Comparison of ENCODE assay signal across 1 cellular context in the genomic region with DNA sequence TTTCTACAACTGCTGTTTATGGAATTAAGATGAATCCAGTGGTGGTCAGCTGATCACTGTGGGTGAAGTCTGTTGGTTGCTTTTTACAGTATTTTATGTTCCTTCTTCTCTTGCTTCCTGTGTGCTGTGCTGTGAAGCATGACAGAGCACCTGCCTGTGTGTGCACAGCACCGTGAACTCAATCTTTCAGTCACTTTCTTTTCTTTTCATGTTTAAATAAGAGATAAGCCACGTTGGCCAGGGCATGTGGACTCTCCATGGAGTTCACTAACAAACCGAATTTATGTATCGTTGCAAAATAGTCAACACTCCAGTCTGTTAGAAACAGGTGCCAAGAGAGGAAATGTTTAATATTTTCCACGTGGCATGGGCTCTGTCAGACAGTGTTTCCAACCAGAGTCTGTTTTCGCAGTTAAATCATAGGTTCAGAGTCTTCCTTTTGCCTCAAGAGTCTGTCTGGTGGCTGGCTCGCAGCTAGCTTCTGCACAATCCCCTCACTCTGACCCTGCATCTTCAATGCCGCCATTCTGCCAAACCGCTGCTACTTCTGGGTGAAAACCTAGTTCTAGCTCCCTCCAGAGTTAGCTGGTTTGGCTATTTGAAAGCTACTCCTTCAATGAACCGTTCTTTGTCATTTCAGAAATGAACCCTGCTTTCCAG.
TF ChIP-seq lines count a peak whose summit lies in the region.

No MANE protein-coding gene starts in this region.

TF ChIP-seq in HepG2, 621 proteins besides CTCF, POLR2A, EP300 and RAD21 (continued from another document and continues in another):
- TF ChIP-seq, protein P1, sequence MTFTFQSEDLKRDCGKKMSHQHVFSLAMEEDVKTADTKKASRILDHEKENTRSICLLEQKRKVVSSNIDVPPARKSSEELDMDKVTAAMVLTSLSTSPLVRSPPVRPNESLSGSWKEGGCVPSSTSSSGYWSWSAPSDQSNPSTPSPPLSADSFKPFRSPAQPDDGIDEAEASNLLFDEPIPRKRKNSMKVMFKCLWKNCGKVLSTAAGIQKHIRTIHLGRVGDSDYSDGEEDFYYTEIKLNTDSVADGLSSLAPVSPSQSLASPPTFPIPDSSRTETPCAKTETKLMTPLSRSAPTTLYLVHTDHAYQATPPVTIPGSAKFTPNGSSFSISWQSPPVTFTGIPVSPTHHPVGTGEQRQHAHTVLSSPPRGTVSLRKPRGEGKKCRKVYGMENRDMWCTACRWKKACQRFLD (CRISPR knock-in tag; IDR thresholded peaks at IDR 0.05; ENCODE audit: borderline replicate concordance): no peak
- TF ChIP-seq, protein P2, sequence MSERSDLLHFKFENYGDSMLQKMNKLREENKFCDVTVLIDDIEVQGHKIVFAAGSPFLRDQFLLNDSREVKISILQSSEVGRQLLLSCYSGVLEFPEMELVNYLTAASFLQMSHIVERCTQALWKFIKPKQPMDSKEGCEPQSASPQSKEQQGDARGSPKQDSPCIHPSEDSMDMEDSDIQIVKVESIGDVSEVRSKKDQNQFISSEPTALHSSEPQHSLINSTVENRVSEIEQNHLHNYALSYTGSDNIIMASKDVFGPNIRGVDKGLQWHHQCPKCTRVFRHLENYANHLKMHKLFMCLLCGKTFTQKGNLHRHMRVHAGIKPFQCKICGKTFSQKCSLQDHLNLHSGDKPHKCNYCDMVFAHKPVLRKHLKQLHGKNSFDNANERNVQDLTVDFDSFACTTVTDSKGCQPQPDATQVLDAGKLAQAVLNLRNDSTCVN (CRISPR knock-in tag; IDR thresholded peaks at IDR 0.05; ENCODE audit: borderline replicate concordance): no peak
- TF ChIP-seq ZNF354B (CRISPR knock-in tag; IDR thresholded peaks at IDR 0.05) (no peak), ZNF282 (IDR thresholded peaks at IDR 0.05; ENCODE audit: partially characterized antibody) (no peak), LCORL (IDR thresholded peaks at IDR 0.05) (no peak), LCORL (CRISPR knock-in tag; IDR thresholded peaks at IDR 0.05) (peak; percentile 31; the same call in 1 of the 2 replicates), HNRNPLL (IDR thresholded peaks at IDR 0.05; ENCODE audit: low read depth, low read length, poor library complexity, severe bottlenecking) (no peak), ZNF138 (CRISPR knock-in tag; IDR thresholded peaks at IDR 0.05; ENCODE audit: low read depth) (no peak), GFI1 (CRISPR knock-in tag; IDR thresholded peaks at IDR 0.05; ENCODE audit: borderline replicate concordance) (no peak), FOSL1 (CRISPR knock-in tag; IDR thresholded peaks at IDR 0.05; ENCODE audit: borderline replicate concordance) (no peak), ZBTB7B (CRISPR knock-in tag; IDR thresholded peaks at IDR 0.05) (no peak; the same call in 1 of the 2 replicates), ZNF10 (CRISPR knock-in tag; IDR thresholded peaks at IDR 0.05; ENCODE audit: borderline replicate concordance, low read depth) (no peak), ZNF570 (CRISPR knock-in tag; IDR thresholded peaks at IDR 0.05; ENCODE audit: borderline replicate concordance) (no peak), ZNF780A (CRISPR knock-in tag; IDR thresholded peaks at IDR 0.05) (no peak), RBFOX2 (IDR thresholded peaks at IDR 0.05; ENCODE audit: low read depth, low read length) (no peak), ZC3H13 (CRISPR knock-in tag; IDR thresholded peaks at IDR 0.05) (no peak), SP2 (CRISPR knock-in tag; IDR thresholded peaks at IDR 0.05) (no peak), ZNF33A (CRISPR knock-in tag; IDR thresholded peaks at IDR 0.05; ENCODE audit: borderline replicate concordance) (no peak), CENPX (CRISPR knock-in tag; IDR thresholded peaks at IDR 0.05) (no peak), SP140L (CRISPR knock-in tag; IDR thresholded peaks at IDR 0.05; ENCODE audit: borderline replicate concordance) (no peak), ZNF160 (CRISPR knock-in tag; IDR thresholded peaks at IDR 0.05) (0 out of 2 replicates have a peak, but pooled peaks have one; percentile 42), ZNF230 (CRISPR knock-in tag; IDR thresholded peaks at IDR 0.05) (no peak), RBM22 (optimal IDR thresholded peaks at IDR 0.05; ENCODE audit: low read length) (no peak), SOX6 (IDR thresholded peaks at IDR 0.05) (no peak), SOX6 (CRISPR knock-in tag; IDR thresholded peaks at IDR 0.05) (peak; percentile 90), ZSCAN22 (CRISPR knock-in tag; IDR thresholded peaks at IDR 0.05) (no peak)
- TF ChIP-seq, protein P3, sequence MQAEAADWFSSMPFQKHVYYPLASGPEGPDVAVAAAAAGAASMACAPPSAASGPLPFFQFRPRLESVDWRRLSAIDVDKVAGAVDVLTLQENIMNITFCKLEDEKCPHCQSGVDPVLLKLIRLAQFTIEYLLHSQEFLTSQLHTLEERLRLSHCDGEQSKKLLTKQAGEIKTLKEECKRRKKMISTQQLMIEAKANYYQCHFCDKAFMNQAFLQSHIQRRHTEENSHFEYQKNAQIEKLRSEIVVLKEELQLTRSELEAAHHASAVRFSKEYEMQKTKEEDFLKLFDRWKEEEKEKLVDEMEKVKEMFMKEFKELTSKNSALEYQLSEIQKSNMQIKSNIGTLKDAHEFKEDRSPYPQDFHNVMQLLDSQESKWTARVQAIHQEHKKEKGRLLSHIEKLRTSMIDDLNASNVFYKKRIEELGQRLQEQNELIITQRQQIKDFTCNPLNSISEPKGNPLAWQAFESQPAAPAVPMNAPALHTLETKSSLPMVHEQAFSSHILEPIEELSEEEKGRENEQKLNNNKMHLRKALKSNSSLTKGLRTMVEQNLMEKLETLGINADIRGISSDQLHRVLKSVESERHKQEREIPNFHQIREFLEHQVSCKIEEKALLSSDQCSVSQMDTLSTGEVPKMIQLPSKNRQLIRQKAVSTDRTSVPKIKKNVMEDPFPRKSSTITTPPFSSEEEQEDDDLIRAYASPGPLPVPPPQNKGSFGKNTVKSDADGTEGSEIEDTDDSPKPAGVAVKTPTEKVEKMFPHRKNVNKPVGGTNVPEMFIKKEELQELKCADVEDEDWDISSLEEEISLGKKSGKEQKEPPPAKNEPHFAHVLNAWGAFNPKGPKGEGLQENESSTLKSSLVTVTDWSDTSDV (CRISPR knock-in tag; IDR thresholded peaks at IDR 0.05): no peak
- TF ChIP-seq, protein P4, sequence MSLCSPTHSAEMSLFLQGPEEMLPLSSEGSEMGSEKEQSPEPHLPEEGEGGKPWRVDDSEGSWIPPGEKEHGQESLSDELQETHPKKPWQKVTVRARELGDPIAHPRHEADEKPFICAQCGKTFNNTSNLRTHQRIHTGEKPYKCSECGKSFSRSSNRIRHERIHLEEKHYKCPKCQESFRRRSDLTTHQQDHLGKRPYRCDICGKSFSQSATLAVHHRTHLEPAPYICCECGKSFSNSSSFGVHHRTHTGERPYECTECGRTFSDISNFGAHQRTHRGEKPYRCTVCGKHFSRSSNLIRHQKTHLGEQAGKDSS (CRISPR knock-in tag; IDR thresholded peaks at IDR 0.05; ENCODE audit: borderline replicate concordance, low read depth): no peak
- TF ChIP-seq, protein P5, sequence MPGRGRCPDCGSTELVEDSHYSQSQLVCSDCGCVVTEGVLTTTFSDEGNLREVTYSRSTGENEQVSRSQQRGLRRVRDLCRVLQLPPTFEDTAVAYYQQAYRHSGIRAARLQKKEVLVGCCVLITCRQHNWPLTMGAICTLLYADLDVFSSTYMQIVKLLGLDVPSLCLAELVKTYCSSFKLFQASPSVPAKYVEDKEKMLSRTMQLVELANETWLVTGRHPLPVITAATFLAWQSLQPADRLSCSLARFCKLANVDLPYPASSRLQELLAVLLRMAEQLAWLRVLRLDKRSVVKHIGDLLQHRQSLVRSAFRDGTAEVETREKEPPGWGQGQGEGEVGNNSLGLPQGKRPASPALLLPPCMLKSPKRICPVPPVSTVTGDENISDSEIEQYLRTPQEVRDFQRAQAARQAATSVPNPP (CRISPR knock-in tag; IDR thresholded peaks at IDR 0.05): peak; percentile 81; the same call in 1 of the 2 replicates
- TF ChIP-seq, protein P6, sequence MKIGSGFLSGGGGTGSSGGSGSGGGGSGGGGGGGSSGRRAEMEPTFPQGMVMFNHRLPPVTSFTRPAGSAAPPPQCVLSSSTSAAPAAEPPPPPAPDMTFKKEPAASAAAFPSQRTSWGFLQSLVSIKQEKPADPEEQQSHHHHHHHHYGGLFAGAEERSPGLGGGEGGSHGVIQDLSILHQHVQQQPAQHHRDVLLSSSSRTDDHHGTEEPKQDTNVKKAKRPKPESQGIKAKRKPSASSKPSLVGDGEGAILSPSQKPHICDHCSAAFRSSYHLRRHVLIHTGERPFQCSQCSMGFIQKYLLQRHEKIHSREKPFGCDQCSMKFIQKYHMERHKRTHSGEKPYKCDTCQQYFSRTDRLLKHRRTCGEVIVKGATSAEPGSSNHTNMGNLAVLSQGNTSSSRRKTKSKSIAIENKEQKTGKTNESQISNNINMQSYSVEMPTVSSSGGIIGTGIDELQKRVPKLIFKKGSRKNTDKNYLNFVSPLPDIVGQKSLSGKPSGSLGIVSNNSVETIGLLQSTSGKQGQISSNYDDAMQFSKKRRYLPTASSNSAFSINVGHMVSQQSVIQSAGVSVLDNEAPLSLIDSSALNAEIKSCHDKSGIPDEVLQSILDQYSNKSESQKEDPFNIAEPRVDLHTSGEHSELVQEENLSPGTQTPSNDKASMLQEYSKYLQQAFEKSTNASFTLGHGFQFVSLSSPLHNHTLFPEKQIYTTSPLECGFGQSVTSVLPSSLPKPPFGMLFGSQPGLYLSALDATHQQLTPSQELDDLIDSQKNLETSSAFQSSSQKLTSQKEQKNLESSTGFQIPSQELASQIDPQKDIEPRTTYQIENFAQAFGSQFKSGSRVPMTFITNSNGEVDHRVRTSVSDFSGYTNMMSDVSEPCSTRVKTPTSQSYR (CRISPR knock-in tag; IDR thresholded peaks at IDR 0.05; ENCODE audit: borderline replicate concordance): no peak; the same call in 1 of the 2 replicates
- TF ChIP-seq, protein P7, sequence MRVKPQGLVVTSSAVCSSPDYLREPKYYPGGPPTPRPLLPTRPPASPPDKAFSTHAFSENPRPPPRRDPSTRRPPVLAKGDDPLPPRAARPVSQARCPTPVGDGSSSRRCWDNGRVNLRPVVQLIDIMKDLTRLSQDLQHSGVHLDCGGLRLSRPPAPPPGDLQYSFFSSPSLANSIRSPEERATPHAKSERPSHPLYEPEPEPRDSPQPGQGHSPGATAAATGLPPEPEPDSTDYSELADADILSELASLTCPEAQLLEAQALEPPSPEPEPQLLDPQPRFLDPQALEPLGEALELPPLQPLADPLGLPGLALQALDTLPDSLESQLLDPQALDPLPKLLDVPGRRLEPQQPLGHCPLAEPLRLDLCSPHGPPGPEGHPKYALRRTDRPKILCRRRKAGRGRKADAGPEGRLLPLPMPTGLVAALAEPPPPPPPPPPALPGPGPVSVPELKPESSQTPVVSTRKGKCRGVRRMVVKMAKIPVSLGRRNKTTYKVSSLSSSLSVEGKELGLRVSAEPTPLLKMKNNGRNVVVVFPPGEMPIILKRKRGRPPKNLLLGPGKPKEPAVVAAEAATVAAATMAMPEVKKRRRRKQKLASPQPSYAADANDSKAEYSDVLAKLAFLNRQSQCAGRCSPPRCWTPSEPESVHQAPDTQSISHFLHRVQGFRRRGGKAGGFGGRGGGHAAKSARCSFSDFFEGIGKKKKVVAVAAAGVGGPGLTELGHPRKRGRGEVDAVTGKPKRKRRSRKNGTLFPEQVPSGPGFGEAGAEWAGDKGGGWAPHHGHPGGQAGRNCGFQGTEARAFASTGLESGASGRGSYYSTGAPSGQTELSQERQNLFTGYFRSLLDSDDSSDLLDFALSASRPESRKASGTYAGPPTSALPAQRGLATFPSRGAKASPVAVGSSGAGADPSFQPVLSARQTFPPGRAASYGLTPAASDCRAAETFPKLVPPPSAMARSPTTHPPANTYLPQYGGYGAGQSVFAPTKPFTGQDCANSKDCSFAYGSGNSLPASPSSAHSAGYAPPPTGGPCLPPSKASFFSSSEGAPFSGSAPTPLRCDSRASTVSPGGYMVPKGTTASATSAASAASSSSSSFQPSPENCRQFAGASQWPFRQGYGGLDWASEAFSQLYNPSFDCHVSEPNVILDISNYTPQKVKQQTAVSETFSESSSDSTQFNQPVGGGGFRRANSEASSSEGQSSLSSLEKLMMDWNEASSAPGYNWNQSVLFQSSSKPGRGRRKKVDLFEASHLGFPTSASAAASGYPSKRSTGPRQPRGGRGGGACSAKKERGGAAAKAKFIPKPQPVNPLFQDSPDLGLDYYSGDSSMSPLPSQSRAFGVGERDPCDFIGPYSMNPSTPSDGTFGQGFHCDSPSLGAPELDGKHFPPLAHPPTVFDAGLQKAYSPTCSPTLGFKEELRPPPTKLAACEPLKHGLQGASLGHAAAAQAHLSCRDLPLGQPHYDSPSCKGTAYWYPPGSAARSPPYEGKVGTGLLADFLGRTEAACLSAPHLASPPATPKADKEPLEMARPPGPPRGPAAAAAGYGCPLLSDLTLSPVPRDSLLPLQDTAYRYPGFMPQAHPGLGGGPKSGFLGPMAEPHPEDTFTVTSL (CRISPR knock-in tag; IDR thresholded peaks at IDR 0.05; ENCODE audit: borderline replicate concordance): peak; percentile 38; the same call in 1 of the 2 replicates
- TF ChIP-seq, protein P8, sequence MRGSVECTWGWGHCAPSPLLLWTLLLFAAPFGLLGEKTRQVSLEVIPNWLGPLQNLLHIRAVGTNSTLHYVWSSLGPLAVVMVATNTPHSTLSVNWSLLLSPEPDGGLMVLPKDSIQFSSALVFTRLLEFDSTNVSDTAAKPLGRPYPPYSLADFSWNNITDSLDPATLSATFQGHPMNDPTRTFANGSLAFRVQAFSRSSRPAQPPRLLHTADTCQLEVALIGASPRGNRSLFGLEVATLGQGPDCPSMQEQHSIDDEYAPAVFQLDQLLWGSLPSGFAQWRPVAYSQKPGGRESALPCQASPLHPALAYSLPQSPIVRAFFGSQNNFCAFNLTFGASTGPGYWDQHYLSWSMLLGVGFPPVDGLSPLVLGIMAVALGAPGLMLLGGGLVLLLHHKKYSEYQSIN (CRISPR knock-in tag; IDR thresholded peaks at IDR 0.05; ENCODE audit: borderline replicate concordance): no peak
- TF ChIP-seq, protein P9, sequence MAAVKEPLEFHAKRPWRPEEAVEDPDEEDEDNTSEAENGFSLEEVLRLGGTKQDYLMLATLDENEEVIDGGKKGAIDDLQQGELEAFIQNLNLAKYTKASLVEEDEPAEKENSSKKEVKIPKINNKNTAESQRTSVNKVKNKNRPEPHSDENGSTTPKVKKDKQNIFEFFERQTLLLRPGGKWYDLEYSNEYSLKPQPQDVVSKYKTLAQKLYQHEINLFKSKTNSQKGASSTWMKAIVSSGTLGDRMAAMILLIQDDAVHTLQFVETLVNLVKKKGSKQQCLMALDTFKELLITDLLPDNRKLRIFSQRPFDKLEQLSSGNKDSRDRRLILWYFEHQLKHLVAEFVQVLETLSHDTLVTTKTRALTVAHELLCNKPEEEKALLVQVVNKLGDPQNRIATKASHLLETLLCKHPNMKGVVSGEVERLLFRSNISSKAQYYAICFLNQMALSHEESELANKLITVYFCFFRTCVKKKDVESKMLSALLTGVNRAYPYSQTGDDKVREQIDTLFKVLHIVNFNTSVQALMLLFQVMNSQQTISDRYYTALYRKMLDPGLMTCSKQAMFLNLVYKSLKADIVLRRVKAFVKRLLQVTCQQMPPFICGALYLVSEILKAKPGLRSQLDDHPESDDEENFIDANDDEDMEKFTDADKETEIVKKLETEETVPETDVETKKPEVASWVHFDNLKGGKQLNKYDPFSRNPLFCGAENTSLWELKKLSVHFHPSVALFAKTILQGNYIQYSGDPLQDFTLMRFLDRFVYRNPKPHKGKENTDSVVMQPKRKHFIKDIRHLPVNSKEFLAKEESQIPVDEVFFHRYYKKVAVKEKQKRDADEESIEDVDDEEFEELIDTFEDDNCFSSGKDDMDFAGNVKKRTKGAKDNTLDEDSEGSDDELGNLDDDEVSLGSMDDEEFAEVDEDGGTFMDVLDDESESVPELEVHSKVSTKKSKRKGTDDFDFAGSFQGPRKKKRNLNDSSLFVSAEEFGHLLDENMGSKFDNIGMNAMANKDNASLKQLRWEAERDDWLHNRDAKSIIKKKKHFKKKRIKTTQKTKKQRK (IDR thresholded peaks at IDR 0.05; ENCODE audit: low read length): no peak
- TF ChIP-seq, protein P10, sequence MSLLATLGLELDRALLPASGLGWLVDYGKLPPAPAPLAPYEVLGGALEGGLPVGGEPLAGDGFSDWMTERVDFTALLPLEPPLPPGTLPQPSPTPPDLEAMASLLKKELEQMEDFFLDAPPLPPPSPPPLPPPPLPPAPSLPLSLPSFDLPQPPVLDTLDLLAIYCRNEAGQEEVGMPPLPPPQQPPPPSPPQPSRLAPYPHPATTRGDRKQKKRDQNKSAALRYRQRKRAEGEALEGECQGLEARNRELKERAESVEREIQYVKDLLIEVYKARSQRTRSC (CRISPR knock-in tag; IDR thresholded peaks at IDR 0.05; ENCODE audit: low read depth): no peak
